In genomic region chr18:78579449-78579848, GRCh38 we compare ENCODE assay signal across 19 cellular contexts.
"Had no signal": no experiment of that assay in that cellular context is flagged by ENCODE, and none has a peak within 500 bp of the region (broad histone marks: within the 10 kb centered on the region; RNA-seq: fewer than 3 reads in every experiment).

No MANE protein-coding gene starts in this region.

- DNase-seq: cortex of kidney; effector CD8-positive, alpha-beta T cell; effector memory CD8-positive, alpha-beta T cell; endodermal cell; erythroblast; esophagus squamous epithelium; foreskin fibroblast; foreskin melanocyte; gastrocnemius medialis; glutamatergic neuron; heart right ventricle; hippocampal formation; left cardiac atrium; left lung; left ventricle myocardium superior; lower lobe of right lung; mesendoderm; midbrain had no signal

- H3K36me3 ChIP-seq: esophagus squamous epithelium, gastrocnemius medialis, heart right ventricle, left lung, lower lobe of right lung had no signal

- H3K9me3 ChIP-seq: gastrocnemius medialis had no signal

- H3K27me3 ChIP-seq: esophagus squamous epithelium, gastrocnemius medialis, heart right ventricle, left lung had no signal

- H3K27ac ChIP-seq: epithelial cell of prostate, esophagus squamous epithelium, gastrocnemius medialis, heart right ventricle, left lung, lower lobe of right lung had no signal

- H3K4me1 ChIP-seq: esophagus squamous epithelium, gastrocnemius medialis, heart right ventricle, left lung, lower lobe of right lung had no signal

- H3K4me3 ChIP-seq: esophagus squamous epithelium, gastrocnemius medialis, heart right ventricle, left lung, lower lobe of right lung had no signal
